Comparison of ENCODE assay signal across 17 cellular contexts in the genomic region with DNA sequence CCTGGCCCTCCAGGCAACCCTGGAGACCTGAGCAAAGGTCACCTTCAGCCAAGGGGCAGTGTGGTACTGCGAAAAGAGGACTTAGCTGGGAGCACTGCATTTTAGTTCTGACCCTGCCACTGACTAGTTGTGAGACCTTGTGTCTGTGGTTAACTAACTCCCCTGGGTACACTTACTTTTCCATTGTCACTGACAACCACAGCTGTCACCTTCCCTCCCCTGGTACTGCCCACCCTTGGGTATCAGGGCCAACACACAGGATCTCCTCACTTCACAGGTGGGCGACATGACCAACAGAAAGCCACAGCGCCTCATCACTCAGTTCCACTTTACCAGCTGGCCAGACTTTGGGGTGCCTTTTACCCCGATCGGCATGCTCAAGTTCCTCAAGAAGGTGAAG. TPM values are rescaled to one million over a fixed set of nuclear protein-coding genes. Genes with fewer than 3 reads are reported as not detected.
DNase-seq lines count a peak whose midpoint lies in the region; ATAC-seq and TF ChIP-seq lines count a peak whose summit lies in the region.
"Had no signal": no experiment of that assay in that cellular context is flagged by ENCODE, and none has a peak within 500 bp of the region (broad histone marks: within the 10 kb centered on the region; RNA-seq: fewer than 3 reads in every experiment).

No MANE protein-coding gene starts in this region.

- intact Hi-C loops in posterior vena cava (cut with DNase I): no loop called here

- ATAC-seq in activated naive CD8-positive, alpha-beta T cell treated with anti-CD3 and anti-CD28 coated beads, Interleukin-2, amount 50 U/mL, for 24 hours: peak; percentile 40
- ATAC-seq in memory B cell (ENCODE audit: low read depth) (no peak), SK-N-SH treated with all-trans-retinoic acid at 6 μM for 48 hours (no peak)
- peak; percentile 74 for ATAC-seq in stimulated activated memory B cell treated with anti-CD40 and anti-IgM and Interleukin-4, amounts not matched to agents 10 μg/mL and 1 μg/mL and 100 μg/mL, for 72 hours
- ATAC-seq: Panc1 had no signal

- CTCF ChIA-PET in activated CD4-positive, alpha-beta memory T cell treated with anti-CD3 and anti-CD28 coated beads, Interleukin-2, amount 10 ng/mL, durations not matched to agents 7 days and 5 days (lab: Charles Lee): no interaction called here

- no peaks in the 10 kb centered on the region for H3K27me3 Mint-ChIP-seq in activated naive CD8-positive, alpha-beta T cell treated with anti-CD3 and anti-CD28 coated beads, Interleukin-2, amount 50 U/mL, for 24 hours
- no peaks in the 10 kb centered on the region for H3K27me3 Mint-ChIP-seq in activated naive CD8-positive, alpha-beta T cell treated with anti-CD3 and anti-CD28 coated beads for 36 hours
- H3K27me3 Mint-ChIP-seq in activated CD4-positive, alpha-beta memory T cell treated with anti-CD3 and anti-CD28 coated beads, Interleukin-2, amount 10 ng/mL, durations not matched to agents 7 days and 5 days: no peaks in the 10 kb centered on the region
- H3K27me3 Mint-ChIP-seq in memory B cell: no peaks in the 10 kb centered on the region
- H3K27me3 Mint-ChIP-seq in stimulated activated memory B cell treated with anti-CD40 and anti-IgM and Interleukin-4, amounts not matched to agents 10 μg/mL and 1 μg/mL and 100 μg/mL, for 72 hours: no peaks in the 10 kb centered on the region
- H3K27me3 Mint-ChIP-seq: IgD-negative memory B cell had no signal

- H3K36me3 Mint-ChIP-seq in activated naive CD8-positive, alpha-beta T cell treated with anti-CD3 and anti-CD28 coated beads, Interleukin-2, amount 50 U/mL, for 24 hours (ENCODE audit: low read depth): peaks cover 36% of the 10 kb centered on the region
- H3K36me3 Mint-ChIP-seq in activated naive CD8-positive, alpha-beta T cell treated with anti-CD3 and anti-CD28 coated beads for 36 hours: peaks cover 14% of the 10 kb centered on the region
- H3K36me3 Mint-ChIP-seq in activated CD4-positive, alpha-beta memory T cell treated with anti-CD3 and anti-CD28 coated beads, Interleukin-2, amount 10 ng/mL, durations not matched to agents 7 days and 5 days (ENCODE audit: low read depth): peaks cover 60% of the 10 kb centered on the region
- peaks cover 29% of the 10 kb centered on the region for H3K36me3 Mint-ChIP-seq in memory B cell
- peaks cover 65% of the 10 kb centered on the region for H3K36me3 Mint-ChIP-seq in stimulated activated memory B cell treated with anti-CD40 and anti-IgM and Interleukin-4, amounts not matched to agents 10 μg/mL and 1 μg/mL and 100 μg/mL, for 72 hours

- H3K27ac Mint-ChIP-seq in activated naive CD8-positive, alpha-beta T cell treated with anti-CD3 and anti-CD28 coated beads, Interleukin-2, amount 50 U/mL, for 24 hours: no peak overlapping the region
- H3K27ac Mint-ChIP-seq in activated naive CD8-positive, alpha-beta T cell treated with anti-CD3 and anti-CD28 coated beads for 36 hours: no peak overlapping the region
- peak overlapping the region; percentile 3 for H3K27ac Mint-ChIP-seq in activated CD4-positive, alpha-beta memory T cell treated with anti-CD3 and anti-CD28 coated beads, Interleukin-2, amount 10 ng/mL, durations not matched to agents 7 days and 5 days
- H3K27ac Mint-ChIP-seq in memory B cell: peak overlapping the region; percentile 10
- peak overlapping the region; percentile 20 for H3K27ac Mint-ChIP-seq in stimulated activated memory B cell treated with anti-CD40 and anti-IgM and Interleukin-4, amounts not matched to agents 10 μg/mL and 1 μg/mL and 100 μg/mL, for 72 hours

- no peak for TF ChIP-seq CTCF in GM10266 (IDR thresholded peaks at IDR 0.05; ENCODE audit: control insufficient read depth, insufficient read depth, low read depth, missing control alignments)

- POLR2A ChIA-PET in activated CD4-positive, alpha-beta memory T cell treated with anti-CD3 and anti-CD28 coated beads, Interleukin-2, amount 10 ng/mL, durations not matched to agents 7 days and 5 days (lab: Charles Lee): no interaction called here

- no peak overlapping the region for H3K4me3 Mint-ChIP-seq in activated naive CD8-positive, alpha-beta T cell treated with anti-CD3 and anti-CD28 coated beads, Interleukin-2, amount 50 U/mL, for 24 hours
- no peak overlapping the region for H3K4me3 Mint-ChIP-seq in activated naive CD8-positive, alpha-beta T cell treated with anti-CD3 and anti-CD28 coated beads for 36 hours
- no peak overlapping the region for H3K4me3 Mint-ChIP-seq in activated CD4-positive, alpha-beta memory T cell treated with anti-CD3 and anti-CD28 coated beads, Interleukin-2, amount 10 ng/mL, durations not matched to agents 7 days and 5 days
- H3K4me3 Mint-ChIP-seq in memory B cell: no peak overlapping the region
- H3K4me3 Mint-ChIP-seq in stimulated activated memory B cell treated with anti-CD40 and anti-IgM and Interleukin-4, amounts not matched to agents 10 μg/mL and 1 μg/mL and 100 μg/mL, for 72 hours: no peak overlapping the region
- H3K4me3 Mint-ChIP-seq: IgD-negative memory B cell had no signal

- H3K4me1 Mint-ChIP-seq in activated naive CD8-positive, alpha-beta T cell treated with anti-CD3 and anti-CD28 coated beads, Interleukin-2, amount 50 U/mL, for 24 hours: no peaks in the 10 kb centered on the region
- no peaks in the 10 kb centered on the region for H3K4me1 Mint-ChIP-seq in activated naive CD8-positive, alpha-beta T cell treated with anti-CD3 and anti-CD28 coated beads for 36 hours
- H3K4me1 Mint-ChIP-seq in activated CD4-positive, alpha-beta memory T cell treated with anti-CD3 and anti-CD28 coated beads, Interleukin-2, amount 10 ng/mL, durations not matched to agents 7 days and 5 days: peaks cover 2% of the 10 kb centered on the region
- H3K4me1 Mint-ChIP-seq in memory B cell: no peaks in the 10 kb centered on the region
- peaks cover 8% of the 10 kb centered on the region for H3K4me1 Mint-ChIP-seq in stimulated activated memory B cell treated with anti-CD40 and anti-IgM and Interleukin-4, amounts not matched to agents 10 μg/mL and 1 μg/mL and 100 μg/mL, for 72 hours

- H3K9me3 Mint-ChIP-seq in activated naive CD8-positive, alpha-beta T cell treated with anti-CD3 and anti-CD28 coated beads, Interleukin-2, amount 50 U/mL, for 24 hours: no peaks in the 10 kb centered on the region
- no peaks in the 10 kb centered on the region for H3K9me3 Mint-ChIP-seq in activated naive CD8-positive, alpha-beta T cell treated with anti-CD3 and anti-CD28 coated beads for 36 hours
- H3K9me3 Mint-ChIP-seq in activated CD4-positive, alpha-beta memory T cell treated with anti-CD3 and anti-CD28 coated beads, Interleukin-2, amount 10 ng/mL, durations not matched to agents 7 days and 5 days: no peaks in the 10 kb centered on the region
- H3K9me3 Mint-ChIP-seq in memory B cell: no peaks in the 10 kb centered on the region
- H3K9me3 Mint-ChIP-seq in stimulated activated memory B cell treated with anti-CD40 and anti-IgM and Interleukin-4, amounts not matched to agents 10 μg/mL and 1 μg/mL and 100 μg/mL, for 72 hours: no peaks in the 10 kb centered on the region
- H3K9me3 Mint-ChIP-seq: IgD-negative memory B cell had no signal

- DNase-seq in activated naive CD8-positive, alpha-beta T cell treated with anti-CD3 and anti-CD28 coated beads, Interleukin-2, amount 50 U/mL, for 24 hours: no peak
- DNase-seq in activated naive CD8-positive, alpha-beta T cell treated with anti-CD3 and anti-CD28 coated beads for 36 hours: no peak
- DNase-seq in activated CD4-positive, alpha-beta memory T cell treated with anti-CD3 and anti-CD28 coated beads, Interleukin-2, amount 10 ng/mL, durations not matched to agents 7 days and 5 days: no peak
- DNase-seq in memory B cell (ENCODE audit: low spot score in 2 of 2) (no peak), posterior vena cava (ENCODE audit: low spot score) (no peak), GM10266 (ENCODE audit: extremely low spot score) (no peak)
- DNase-seq: Kasumi-1, NCI-H1105 treated with DMSO at 0.1 percent for 48 hours, NCI-H1694 treated with DMSO at 0.1 percent for 48 hours, NCI-H2107, NCI-H2227 treated with DMSO at 0.1 percent for 48 hours had no signal

TF ChIP-seq in SK-N-SH treated with all-trans-retinoic acid at 6 μM for 48 hours, 23 proteins besides CTCF, POLR2A, EP300 and RAD21 (continues in another document):
- TF ChIP-seq ZNF8 (CRISPR knock-in tag; IDR thresholded peaks at IDR 0.05) (no peak), ARNTL (CRISPR knock-in tag; IDR thresholded peaks at IDR 0.05; ENCODE audit: borderline replicate concordance, low read depth) (no peak)
- TF ChIP-seq, protein P1, sequence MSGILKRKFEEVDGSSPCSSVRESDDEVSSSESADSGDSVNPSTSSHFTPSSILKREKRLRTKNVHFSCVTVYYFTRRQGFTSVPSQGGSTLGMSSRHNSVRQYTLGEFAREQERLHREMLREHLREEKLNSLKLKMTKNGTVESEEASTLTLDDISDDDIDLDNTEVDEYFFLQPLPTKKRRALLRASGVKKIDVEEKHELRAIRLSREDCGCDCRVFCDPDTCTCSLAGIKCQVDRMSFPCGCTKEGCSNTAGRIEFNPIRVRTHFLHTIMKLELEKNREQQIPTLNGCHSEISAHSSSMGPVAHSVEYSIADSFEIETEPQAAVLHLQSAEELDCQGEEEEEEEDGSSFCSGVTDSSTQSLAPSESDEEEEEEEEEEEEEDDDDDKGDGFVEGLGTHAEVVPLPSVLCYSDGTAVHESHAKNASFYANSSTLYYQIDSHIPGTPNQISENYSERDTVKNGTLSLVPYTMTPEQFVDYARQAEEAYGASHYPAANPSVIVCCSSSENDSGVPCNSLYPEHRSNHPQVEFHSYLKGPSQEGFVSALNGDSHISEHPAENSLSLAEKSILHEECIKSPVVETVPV (CRISPR knock-in tag; IDR thresholded peaks at IDR 0.05): no peak

RNA-seq across cellular contexts. Expression of gene GNRH2, which starts 21.6 kb away (rescaled TPM):
- total RNA-seq in activated naive CD8-positive, alpha-beta T cell treated with anti-CD3 and anti-CD28 coated beads for 36 hours: 1 to 10 TPM in 1 of 2 experiments, under 1 TPM in 1; 0.87 to 1.1 TPM
- 1 to 10 TPM; 2.3 to 3.0 TPM for total RNA-seq in activated CD4-positive, alpha-beta memory T cell treated with anti-CD3 and anti-CD28 coated beads, Interleukin-2, amount 10 ng/mL, durations not matched to agents 7 days and 5 days
- total RNA-seq in posterior vena cava: under 1 TPM in 1 of 2 donors, not detected in 1; 0.43 TPM
- total RNA-seq: HT-29 had no signal

RNA-seq across cellular contexts. Expression of gene MRPS26, which starts 24.1 kb away (rescaled TPM):
- 10 to 100 TPM; 70.9 to 72.4 TPM for total RNA-seq in activated naive CD8-positive, alpha-beta T cell treated with anti-CD3 and anti-CD28 coated beads for 36 hours
- total RNA-seq in activated CD4-positive, alpha-beta memory T cell treated with anti-CD3 and anti-CD28 coated beads, Interleukin-2, amount 10 ng/mL, durations not matched to agents 7 days and 5 days: 10 to 100 TPM; 33.7 to 35.3 TPM
- 10 to 100 TPM; 22.4 to 26.2 TPM for total RNA-seq in posterior vena cava

RNA-seq across cellular contexts. Expression of gene OXT, which starts 49.6 kb away (rescaled TPM):
- under 1 TPM in 1 of 2 experiments, not detected in 1; 0.47 TPM for total RNA-seq in activated naive CD8-positive, alpha-beta T cell treated with anti-CD3 and anti-CD28 coated beads for 36 hours
- not detected for total RNA-seq in activated CD4-positive, alpha-beta memory T cell treated with anti-CD3 and anti-CD28 coated beads, Interleukin-2, amount 10 ng/mL, durations not matched to agents 7 days and 5 days
- not detected for total RNA-seq in posterior vena cava
- total RNA-seq: A673, HT-29 had no signal

Comparison
In these comparisons a context has a peak if more than half of its experiments do, and no peak if none do; other contexts are left out.
1. ATAC-seq: peak in activated naive CD8-positive, alpha-beta T cell treated with anti-CD3 and anti-CD28 coated beads, Interleukin-2, amount 50 U/mL, for 24 hours (single experiment) and stimulated activated memory B cell treated with anti-CD40 and anti-IgM and Interleukin-4, amounts not matched to agents 10 μg/mL and 1 μg/mL and 100 μg/mL, for 72 hours (single experiment); none in memory B cell (single experiment) and SK-N-SH treated with all-trans-retinoic acid at 6 μM for 48 hours (single experiment).
2. H3K27ac Mint-ChIP-seq: peak in activated CD4-positive, alpha-beta memory T cell treated with anti-CD3 and anti-CD28 coated beads, Interleukin-2, amount 10 ng/mL, durations not matched to agents 7 days and 5 days (single experiment), memory B cell (single experiment) and stimulated activated memory B cell treated with anti-CD40 and anti-IgM and Interleukin-4, amounts not matched to agents 10 μg/mL and 1 μg/mL and 100 μg/mL, for 72 hours (single experiment); none in activated naive CD8-positive, alpha-beta T cell treated with anti-CD3 and anti-CD28 coated beads, Interleukin-2, amount 50 U/mL, for 24 hours (single experiment) and activated naive CD8-positive, alpha-beta T cell treated with anti-CD3 and anti-CD28 coated beads for 36 hours (single experiment).